ENCODE assay signal across 9 cellular contexts in genomic region chr5:38845555-38846378, GRCh38. TPM values are rescaled to one million over a fixed set of nuclear protein-coding genes. Genes with fewer than 3 reads are reported as not detected.
DNase-seq lines count a peak whose midpoint lies in the region; ATAC-seq and TF ChIP-seq lines count a peak whose summit lies in the region.
"Had no signal": no experiment of that assay in that cellular context is flagged by ENCODE, and none has a peak within 500 bp of the region (broad histone marks: within the 10 kb centered on the region; RNA-seq: fewer than 3 reads in every experiment).

Gene OSMR (plus strand): TSS chr5:38846012. CDS start chr5:38869045, 23,033 bp downstream.

- TF ChIP-seq CTCF in NB4 (IDR thresholded peaks at IDR 0.05; ENCODE audit: low read depth, low read length) (no peak), breast epithelium (IDR thresholded peaks at IDR 0.05) (peak in 1 of 3 donors; percentile 22), GM20000 (IDR thresholded peaks at IDR 0.05; ENCODE audit: extremely low read depth, missing control alignments) (no peak)

- H3K27me3 ChIP-seq in breast epithelium: no peaks in the 10 kb centered on the region

- peak within 1 kb of the TSS; percentile 93 to 98 for H3K27ac ChIP-seq in breast epithelium

- H3K4me3 ChIP-seq in NB4 (ENCODE audit: low read depth, low read length) (no peak within 1 kb of the TSS), breast epithelium (peak within 1 kb of the TSS; percentile 79 to 99 (median 86)), iPS-18c (ENCODE audit: insufficient read depth, low read depth, low read length) (peak within 1 kb of the TSS; percentile 68)

- intact Hi-C loops in breast epithelium (cut with DNase I; ENCODE audit: low total_unique reads): loop anchor here (2.0 kb wide), 1 partner anchor 79 kb away; no protein-coding TSS in a partner anchor

- ATAC-seq in HG03571 (IDR thresholded peaks at IDR 0.05; ENCODE audit: unreplicated experiment): no peak

- no peak for TF ChIP-seq POLR2A in NB4 (IDR thresholded peaks at IDR 0.05; ENCODE audit: extremely low read depth, insufficient read length)
- TF ChIP-seq POLR2A in breast epithelium (IDR thresholded peaks at IDR 0.05): peak; percentile 72

- H3K4me1 ChIP-seq in breast epithelium: no peaks in the 10 kb centered on the region

- no peaks in the 10 kb centered on the region for H3K36me3 ChIP-seq in breast epithelium

- H3K9me3 ChIP-seq in breast epithelium: no peaks in the 10 kb centered on the region
- H3K9me3 ChIP-seq in iPS-18c (ENCODE audit: control insufficient read depth, insufficient read depth, low read length): no peaks in the 10 kb centered on the region

- DNase-seq in Daoy (ENCODE audit: low read depth) (peak; percentile 95), NB4 (ENCODE audit: low read depth) (peak; percentile 26), breast epithelium (ENCODE audit: low spot score in 2 of 2) (peak; percentile 89 to 92), retina (peak; percentile 61), NCI-H774 (lab: John Stamatoyannopoulos, UW) (no peak), GM20000 (ENCODE audit: low spot score) (no peak)

RNA-seq across cellular contexts. Expression of gene OSMR, which starts in this region (rescaled TPM):
- total RNA-seq in Daoy (2014; rRNA removed; shearing (Covaris generic)): 5.5 and 5.7 TPM in 2 replicates
- total RNA-seq in breast epithelium: 100 to 1,000 TPM in 1 of 3 donors, 10 to 100 TPM in 2; 32.2 to 121 (median 54.0) TPM
- total RNA-seq: T-helper 2 cell treated with Interferon-gamma antibody and Interleukin-4, amounts not matched to agents 100 ng/mL and 5 ng/mL, for 36 hours had no signal

Comparison
In these comparisons a context has a peak if more than half of its experiments do, and no peak if none do; other contexts are left out.
1. DNase-seq: peak in Daoy (single experiment), NB4 (single experiment), breast epithelium (2 of 2) and retina (single experiment); none in NCI-H774 (single experiment) and GM20000 (single experiment).